ENCODE assay signal across 8 cellular contexts in the genomic region with DNA sequence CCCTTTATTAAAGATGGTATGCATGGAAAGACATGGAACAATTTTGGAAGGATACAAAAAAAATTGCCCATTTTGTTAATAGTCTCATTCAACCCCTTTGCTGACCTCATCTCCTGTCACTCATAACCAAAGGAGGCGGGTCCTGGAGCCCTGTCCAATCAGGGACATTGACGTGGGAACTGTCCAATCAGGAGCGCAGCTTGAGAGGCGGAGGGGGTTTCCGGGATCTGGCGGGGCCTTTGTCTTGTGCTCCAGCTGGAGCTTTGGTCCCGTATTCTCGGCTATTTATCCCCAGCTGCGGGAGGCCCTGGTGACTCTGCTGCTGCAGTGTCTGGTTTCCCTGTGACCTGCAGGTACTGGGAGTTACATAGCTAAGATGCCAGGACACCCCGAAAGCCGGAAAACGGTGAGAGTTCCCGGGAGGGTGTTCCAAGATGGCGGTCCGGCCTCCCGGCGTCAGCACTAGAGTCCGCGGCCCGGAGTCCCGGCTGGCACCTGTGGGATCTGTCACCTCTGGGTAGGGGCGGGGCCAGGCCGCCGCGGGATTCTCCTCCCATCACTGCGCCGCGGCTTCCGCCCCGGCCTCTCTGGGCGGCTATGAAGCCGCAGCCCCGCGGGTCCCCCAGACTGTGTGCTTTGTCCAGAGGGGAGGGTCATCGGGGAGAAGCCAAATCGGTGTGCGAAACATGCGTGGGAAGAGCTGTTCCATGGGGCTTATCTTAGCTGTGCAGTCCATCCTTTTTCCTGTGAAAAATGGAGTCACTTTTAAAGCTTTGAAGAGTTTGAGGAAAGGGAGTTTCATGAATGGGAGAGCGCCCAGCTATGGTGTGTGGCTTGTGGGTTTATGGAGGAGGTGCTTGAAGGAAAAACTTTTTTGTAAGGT. TPM values are rescaled to one million over a fixed set of nuclear protein-coding genes. Genes with fewer than 3 reads are reported as not detected.
A peak's percentile ranks its signal among the peaks of the same experiment; 100 is the strongest.
DNase-seq lines count a peak whose midpoint lies in the region; ATAC-seq and TF ChIP-seq lines count a peak whose summit lies in the region.

Gene ZNF678, plus strand, starts transcription at position 238 of the 883 bp plus-strand sequence. CDS start 87,436 bp downstream, outside the sequence.

- peaks cover 31% of the 10 kb centered on the region for H3K4me1 Mint-ChIP-seq in WTC11
- peaks cover 40 to 55% of the 10 kb centered on the region in 2 donors for H3K4me1 Mint-ChIP-seq in immature natural killer cell

- H3K4me3 Mint-ChIP-seq in WTC11 (peak within 1 kb of the TSS; percentile 90), immature natural killer cell (peak within 1 kb of the TSS; percentile 94 to 96 (median 95))

- no peaks in the 10 kb centered on the region for H3K27me3 ChIP-seq in smooth muscle cell (ENCODE audit: low read depth)

- TF ChIP-seq CTCF in WTC11 (IDR thresholded peaks at IDR 0.05) = no peak
- TF ChIP-seq CTCF in smooth muscle cell (IDR thresholded peaks at IDR 0.05; ENCODE audit: borderline replicate concordance, insufficient read depth, poor library complexity, severe bottlenecking) = no peak

- no peaks in the 10 kb centered on the region for H3K36me3 ChIP-seq in smooth muscle cell (ENCODE audit: low read depth)

- H3K27ac ChIP-seq in caudate nucleus (ENCODE audit: low read depth, low read length) (no peak within 1 kb of the TSS), smooth muscle cell (ENCODE audit: low read depth) (peak within 1 kb of the TSS; percentile 96)

- H3K9me3 Mint-ChIP-seq in WTC11 = peaks cover 14% of the 10 kb centered on the region
- H3K9me3 Mint-ChIP-seq in immature natural killer cell = peaks cover 0 to 6% (median 1%) of the 10 kb centered on the region in 6 donors

- H3K4me1 ChIP-seq in smooth muscle cell (ENCODE audit: low read depth) = peaks cover 7% of the 10 kb centered on the region

- H3K9ac ChIP-seq in smooth muscle cell (ENCODE audit: low read depth) = peak within 1 kb of the TSS; percentile 98

- peaks cover 33% of the 10 kb centered on the region for H3K79me2 ChIP-seq in smooth muscle cell (ENCODE audit: low read depth)

- H3K4me2 ChIP-seq in smooth muscle cell = peak within 1 kb of the TSS; percentile 93

- H3K27me3 Mint-ChIP-seq in WTC11 (ENCODE audit: low read depth) = no peaks in the 10 kb centered on the region
- peaks cover 16 to 25% (median 19%) of the 10 kb centered on the region in 3 donors for H3K27me3 Mint-ChIP-seq in immature natural killer cell (ENCODE audit: low read depth in 3 of 3)

- CTCF ChIA-PET in WTC11 (lab: Charles Lee) = interaction anchor here (0.6 to 2.5 kb wide), 2 partner anchors 21 to 114 kb away, joined by 3 to 13 read pairs; no protein-coding TSS in a partner anchor

- peak within 1 kb of the TSS; percentile 78 for H3K4me3 ChIP-seq in smooth muscle cell

- ATAC-seq in HG03175 (IDR thresholded peaks at IDR 0.05; ENCODE audit: unreplicated experiment) = peak; percentile 96
- ATAC-seq in WTC11 = peak; percentile 96

- H4K20me1 ChIP-seq in smooth muscle cell (ENCODE audit: low read depth) = peaks cover 13% of the 10 kb centered on the region

- POLR2A ChIA-PET in WTC11 (lab: Charles Lee) = interaction anchor here (1.1 to 1.5 kb wide), 2 partner anchors 9 to 20 kb away, joined by 5 to 6 read pairs; no protein-coding TSS in a partner anchor

- in situ Hi-C loops in GM18951 (cut with MboI; ENCODE audit: low sequenced_read_pairs, unreplicated experiment) = no loop called here

- H3K27ac Mint-ChIP-seq in WTC11 (peak within 1 kb of the TSS; percentile 99), immature natural killer cell (peak within 1 kb of the TSS; percentile 90 to 98 (median 96))

- no peaks in the 10 kb centered on the region for H3K9me3 ChIP-seq in smooth muscle cell (replicated peaks; ENCODE audit: low read depth)

- peaks cover 4% of the 10 kb centered on the region; the same call in 1 of the 2 replicates for H3K36me3 Mint-ChIP-seq in WTC11
- H3K36me3 Mint-ChIP-seq in immature natural killer cell = peaks cover 0 to 6% (median 0%) of the 10 kb centered on the region in 3 donors

- peak; percentile 80 for TF ChIP-seq POLR2A in GM18951 (IDR thresholded peaks at IDR 0.05; ENCODE audit: extremely low read depth, insufficient read depth, insufficient read length)

- WGBS in smooth muscle cell (ENCODE audit: low lambda C conversion rate) = 2% methylated on average over 39 of the region's 39 CpGs

- DNase-seq in AG08395 (ENCODE audit: low spot score) (peak; percentile 100), NCI-H2227 treated with DMSO at 0.1 percent for 48 hours (lab: John Stamatoyannopoulos, UW) (peak; percentile 98), WTC11 (ENCODE audit: low spot score) (peak; percentile 91), caudate nucleus (lab: John Stamatoyannopoulos, UW) (peak; percentile 27 to 96 (median 86)), immature natural killer cell (peak; percentile 89), smooth muscle cell (lab: John Stamatoyannopoulos, UW; ENCODE audit: unreplicated experiment) (peak; percentile 83)

- no peaks in the 10 kb centered on the region for H3F3A ChIP-seq in smooth muscle cell (ENCODE audit: low read depth)

- peak within 1 kb of the TSS; percentile 92 for H2AFZ ChIP-seq in smooth muscle cell (ENCODE audit: low read depth)

TF ChIP-seq in WTC11, 78 proteins besides CTCF, POLR2A, EP300 and RAD21 (continues in another document):
- no peak for TF ChIP-seq ZNF671 (CRISPR knock-in tag; IDR thresholded peaks at IDR 0.05)
- no peak for TF ChIP-seq ESRRA (CRISPR knock-in tag; IDR thresholded peaks at IDR 0.05; ENCODE audit: borderline replicate concordance)
- TF ChIP-seq ATF2 (CRISPR knock-in tag; IDR thresholded peaks at IDR 0.05; ENCODE audit: borderline replicate concordance, low read depth) = no peak
- 0 out of 2 replicates have a peak, but pooled peaks have one; percentile 15 for TF ChIP-seq ZNF423 (CRISPR knock-in tag; IDR thresholded peaks at IDR 0.05)
- TF ChIP-seq ERG (CRISPR knock-in tag; IDR thresholded peaks at IDR 0.05) = peak; percentile 76; the same call in 1 of the 2 replicates
- TF ChIP-seq, protein P1, sequence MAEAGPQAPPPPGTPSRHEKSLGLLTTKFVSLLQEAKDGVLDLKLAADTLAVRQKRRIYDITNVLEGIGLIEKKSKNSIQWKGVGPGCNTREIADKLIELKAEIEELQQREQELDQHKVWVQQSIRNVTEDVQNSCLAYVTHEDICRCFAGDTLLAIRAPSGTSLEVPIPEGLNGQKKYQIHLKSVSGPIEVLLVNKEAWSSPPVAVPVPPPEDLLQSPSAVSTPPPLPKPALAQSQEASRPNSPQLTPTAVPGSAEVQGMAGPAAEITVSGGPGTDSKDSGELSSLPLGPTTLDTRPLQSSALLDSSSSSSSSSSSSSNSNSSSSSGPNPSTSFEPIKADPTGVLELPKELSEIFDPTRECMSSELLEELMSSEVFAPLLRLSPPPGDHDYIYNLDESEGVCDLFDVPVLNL (CRISPR knock-in tag; IDR thresholded peaks at IDR 0.05; ENCODE audit: borderline replicate concordance, low read depth) = no peak
- TF ChIP-seq FOXJ3 (CRISPR knock-in tag; IDR thresholded peaks at IDR 0.05; ENCODE audit: borderline replicate concordance) = no peak
- no peak for TF ChIP-seq CBFB (CRISPR knock-in tag; IDR thresholded peaks at IDR 0.05; ENCODE audit: low read depth)
- no peak for TF ChIP-seq GTF2I (CRISPR knock-in tag; conservative IDR thresholded peaks at IDR 0.05)
- 0 out of 2 replicates have a peak, but pooled peaks have one; percentile 46 for TF ChIP-seq TEAD1 (CRISPR knock-in tag; IDR thresholded peaks at IDR 0.05)
- TF ChIP-seq CREM (CRISPR knock-in tag; IDR thresholded peaks at IDR 0.05) = 0 out of 2 replicates have a peak, but pooled peaks have one; percentile 42

RNA-seq across cellular contexts. Expression of gene ZNF678, which starts in this region (rescaled TPM):
- total RNA-seq in WTC11 (2021) (26.4 to 28.9 TPM (median 28.3 TPM) in 3 replicates), smooth muscle cell (8.7 and 10.3 TPM in 2 replicates)
- polyA plus RNA-seq in immature natural killer cell (1 to 10 TPM; 2.1 to 6.4 (median 4.9) TPM), smooth muscle cell (1.1 and 2.1 TPM in 2 replicates)
